In genomic region chr19:34649886-34650543, GRCh38 we compare ENCODE assay signal across 16 cellular contexts. TPM values are rescaled to one million over a fixed set of nuclear protein-coding genes. Genes with fewer than 3 reads are reported as not detected.
DNase-seq lines count a peak whose midpoint lies in the region; ATAC-seq and TF ChIP-seq lines count a peak whose summit lies in the region.
"Had no signal": no experiment of that assay in that cellular context is flagged by ENCODE, and none has a peak within 500 bp of the region (broad histone marks: within the 10 kb centered on the region; RNA-seq: fewer than 3 reads in every experiment).

No MANE protein-coding gene starts in this region.

- H4K20me1 ChIP-seq in HCT116 (ENCODE audit: insufficient read depth) (no peaks in the 10 kb centered on the region), PC-9 (ENCODE audit: insufficient read depth) (no peaks in the 10 kb centered on the region), hepatocyte (ENCODE audit: insufficient read depth, poor library complexity, severe bottlenecking) (no peaks in the 10 kb centered on the region)

- peak; percentile 77 for ATAC-seq in HCT116
- no peak for ATAC-seq in upper lobe of left lung (ENCODE audit: low FRiP score in 2 of 2)
- ATAC-seq: CD8-positive, alpha-beta T cell; HepG2 had no signal

- H3K27ac ChIP-seq in HCT116 (ENCODE audit: low read depth, low read length) (peak overlapping the region; percentile 30; the same call in 1 of the 2 replicates), PC-9 (0 out of 2 replicates have a peak overlapping the region, but pooled peaks have one; percentile 0), hepatocyte (no peak overlapping the region), upper lobe of left lung (no peak overlapping the region)
- H3K27ac ChIP-seq: C4-2B had no signal

- TF ChIP-seq CTCF in CD14-positive monocyte (IDR thresholded peaks at IDR 0.05) (no peak), HCT116 (IDR thresholded peaks at IDR 0.05 in 2 of 3, conservative IDR thresholded peaks at IDR 0.05 in 1 of 3; ENCODE audit: borderline replicate concordance in 1 of 3, insufficient read depth in 1 of 3, low read depth in 2 of 3, low read length in 2 of 3) (no peak), PC-9 (conservative IDR thresholded peaks at IDR 0.05) (no peak), hepatocyte (IDR thresholded peaks at IDR 0.05; ENCODE audit: poor library complexity) (no peak), chondrocyte (IDR thresholded peaks at IDR 0.05) (no peak), upper lobe of left lung (IDR thresholded peaks at IDR 0.05) (no peak)

- no TSS peak for BruUV-seq in HCT116 (replicated peaks; lab: Mats Ljungman, UMichigan)
- TSS peak; percentile 16 for BruUV-seq in PC-9 (replicated peaks; lab: Mats Ljungman, UMichigan)

- H3K9me2 ChIP-seq in HCT116 (ENCODE audit: insufficient read depth): no peaks in the 10 kb centered on the region
- H3K9me2 ChIP-seq in PC-9 (ENCODE audit: insufficient read depth): no peaks in the 10 kb centered on the region
- no peaks in the 10 kb centered on the region for H3K9me2 ChIP-seq in hepatocyte (replicated peaks; ENCODE audit: insufficient read depth)

- no peak overlapping the region for H3K4me3 Mint-ChIP-seq in CD14-positive monocyte
- H3K4me3 Mint-ChIP-seq in chondrocyte (ENCODE audit: unreplicated experiment): no peak overlapping the region
- H3K4me3 Mint-ChIP-seq: CD8-positive, alpha-beta T cell had no signal

- POLR2A ChIA-PET in HCT116 (lab: Charles Lee) (no interaction called here), PC-9 (lab: Charles Lee; ENCODE audit: unreplicated experiment) (no interaction called here)

- H3K79me2 ChIP-seq in HCT116 (ENCODE audit: insufficient read depth, low read length) (no peaks in the 10 kb centered on the region), PC-9 (ENCODE audit: low read depth) (no peaks in the 10 kb centered on the region), hepatocyte (no peaks in the 10 kb centered on the region)

- RAD21 ChIA-PET in HCT116 (lab: Charles Lee; ENCODE audit: low non-redundant PET in 1 of 2, low total read pairs in 2 of 2, uncharacterized antibody in 2 of 2, unreplicated experiment in 2 of 2): no interaction called here

- TF ChIP-seq RAD21 in HCT116 (IDR thresholded peaks at IDR 0.05; ENCODE audit: low read depth): no peak

- no peaks in the 10 kb centered on the region for H3F3A ChIP-seq in PC-9 (ENCODE audit: insufficient read depth, low read depth)

- no peaks in the 10 kb centered on the region for H3K36me3 Mint-ChIP-seq in CD14-positive monocyte
- H3K36me3 Mint-ChIP-seq in chondrocyte (ENCODE audit: low read depth): peaks cover 1% of the 10 kb centered on the region
- H3K36me3 Mint-ChIP-seq: CD8-positive, alpha-beta T cell had no signal

- CTCF ChIA-PET in HCT116 (lab: Charles Lee) (no interaction called here), PC-9 (lab: Charles Lee) (no interaction called here)

- intact Hi-C loops in CD14-positive monocyte (cut with micrococcal nuclease) (no loop called here), HCT116 (cut with micrococcal nuclease) (no loop called here), PC-9 (cut with micrococcal nuclease; ENCODE audit: unreplicated experiment) (no loop called here)

- peak; percentile 27 for DNase-seq in CD14-positive monocyte (ENCODE audit: low spot score)
- DNase-seq in HCT116 (ENCODE audit: low read depth, low spot score): peak; percentile 34
- DNase-seq in PC-9: peak; percentile 41 to 69
- peak; percentile 82 for DNase-seq in kidney tubule cell (ENCODE audit: low spot score)
- no peak for DNase-seq in hepatocyte (ENCODE audit: low spot score)
- no peak for DNase-seq in NCI-H1436 treated with DMSO at 0.1 percent for 48 hours (lab: John Stamatoyannopoulos, UW)
- no peak for DNase-seq in chondrocyte (ENCODE audit: low spot score)
- DNase-seq in upper lobe of left lung: no peak
- DNase-seq: BE2C; CD8-positive, alpha-beta T cell; COR-L47; DND-41 had no signal

- TF ChIP-seq EP300 in upper lobe of left lung (IDR thresholded peaks at IDR 0.05): no peak

- H3K4me1 Mint-ChIP-seq in CD14-positive monocyte (no peaks in the 10 kb centered on the region), chondrocyte (ENCODE audit: low read depth) (no peaks in the 10 kb centered on the region)

- 88% methylated on average over 9 of the region's 9 CpGs for WGBS in hepatocyte (ENCODE audit: low lambda C conversion rate, missing lambda C conversion rate)
- 93 to 94% methylated on average over 5 to 9 of the region's 9 CpGs for WGBS in upper lobe of left lung, 2 donors

- H3K9me3 ChIP-seq in HCT116 (ENCODE audit: control insufficient read depth in 1 of 2, insufficient read depth in 1 of 2, low read depth in 1 of 2, low read length in 2 of 2) (no peaks in the 10 kb centered on the region), PC-9 (ENCODE audit: insufficient read depth, low read depth) (peaks cover 8% of the 10 kb centered on the region; the same call in 1 of the 2 replicates), hepatocyte (ENCODE audit: low read depth) (peaks cover 7% of the 10 kb centered on the region), upper lobe of left lung (no peaks in the 10 kb centered on the region)
- H3K9me3 ChIP-seq: BE2C had no signal

- H3K36me3 ChIP-seq in HCT116 (ENCODE audit: control insufficient read depth in 1 of 2, insufficient read depth in 2 of 2, low read length in 2 of 2): no peaks in the 10 kb centered on the region
- no peaks in the 10 kb centered on the region for H3K36me3 ChIP-seq in PC-9 (ENCODE audit: low read depth)
- H3K36me3 ChIP-seq in hepatocyte (replicated peaks; ENCODE audit: insufficient read depth, low read depth): no peaks in the 10 kb centered on the region
- H3K36me3 ChIP-seq in upper lobe of left lung: no peaks in the 10 kb centered on the region
- H3K36me3 ChIP-seq: BE2C had no signal

- no peak overlapping the region for H3K27ac Mint-ChIP-seq in CD14-positive monocyte
- no peak overlapping the region for H3K27ac Mint-ChIP-seq in chondrocyte (ENCODE audit: unreplicated experiment)
- H3K27ac Mint-ChIP-seq: CD8-positive, alpha-beta T cell had no signal

- H3K27me3 ChIP-seq in HCT116 (ENCODE audit: insufficient read depth, low read length): no peaks in the 10 kb centered on the region
- H3K27me3 ChIP-seq in PC-9 (ENCODE audit: insufficient read depth, low read depth): no peaks in the 10 kb centered on the region
- H3K27me3 ChIP-seq in hepatocyte: no peaks in the 10 kb centered on the region
- no peaks in the 10 kb centered on the region for H3K27me3 ChIP-seq in upper lobe of left lung
- H3K27me3 ChIP-seq: BE2C had no signal

- H2AFZ ChIP-seq in HCT116 (ENCODE audit: low read depth, low read length, poor library complexity, severe bottlenecking) (no peak overlapping the region), PC-9 (no peak overlapping the region), hepatocyte (no peak overlapping the region)

- peak overlapping the region in 1 of 2 experiments; percentile 7; a peak in 1 of 4 replicates for H3K4me3 ChIP-seq in HCT116 (replicated peaks in 1 of 2; ENCODE audit: low read depth in 1 of 2, low read length in 2 of 2)
- H3K4me3 ChIP-seq in PC-9: no peak overlapping the region; the same call in 1 of the 2 replicates
- H3K4me3 ChIP-seq in hepatocyte: no peak overlapping the region
- H3K4me3 ChIP-seq in upper lobe of left lung: no peak overlapping the region

- no peak overlapping the region for H3K9ac ChIP-seq in HCT116 (ENCODE audit: low read length)

- H3K27me3 Mint-ChIP-seq in CD14-positive monocyte (ENCODE audit: low read depth in 3 of 3): peaks cover 0 to 2% (median 0%) of the 10 kb centered on the region in 3 donors
- peaks cover 3% of the 10 kb centered on the region for H3K27me3 Mint-ChIP-seq in chondrocyte (ENCODE audit: low read depth)

- H3K4me2 ChIP-seq in HCT116 (ENCODE audit: low read length) (peak overlapping the region; percentile 51), PC-9 (peak overlapping the region; percentile 43), hepatocyte (no peak overlapping the region)

- H3K4me1 ChIP-seq in HCT116 (ENCODE audit: control insufficient read depth in 1 of 2, insufficient read depth in 2 of 2, low read length in 2 of 2) (peaks cover 3 to 20% of the 10 kb centered on the region in 2 experiments; a peak in 3 of 4 replicates), PC-9 (replicated peaks; ENCODE audit: insufficient read depth) (peaks cover 9% of the 10 kb centered on the region; the same call in 1 of the 2 replicates), hepatocyte (ENCODE audit: insufficient read depth) (no peaks in the 10 kb centered on the region), upper lobe of left lung (peaks cover 0 to 9% (median 2%) of the 10 kb centered on the region in 4 donors)

- H3K9me3 Mint-ChIP-seq in CD14-positive monocyte (peaks cover 4 to 24% (median 17%) of the 10 kb centered on the region in 7 donors), chondrocyte (ENCODE audit: low read depth) (peaks cover 29% of the 10 kb centered on the region)

- TF ChIP-seq POLR2A in HCT116 (IDR thresholded peaks at IDR 0.05; ENCODE audit: borderline replicate concordance, extremely low read depth, insufficient read depth, insufficient read length) (no peak), upper lobe of left lung (IDR thresholded peaks at IDR 0.05) (no peak)

TF ChIP-seq in HCT116, 20 proteins besides CTCF, POLR2A, EP300 and RAD21 (continues in another document):
- TF ChIP-seq JUND (IDR thresholded peaks at IDR 0.05): peak; percentile 49
- TF ChIP-seq EGR1 (IDR thresholded peaks at IDR 0.05; ENCODE audit: low read depth): peak; percentile 71; the same call in 1 of the 2 replicates
- peak; percentile 51; the same call in 1 of the 2 replicates for TF ChIP-seq FOSL1 (IDR thresholded peaks at IDR 0.05; ENCODE audit: low read depth)
- TF ChIP-seq CBX3 (IDR thresholded peaks at IDR 0.05; ENCODE audit: low read depth): peak; percentile 29; the same call in 1 of the 2 replicates
- peak; percentile 43; the same call in 1 of the 2 replicates for TF ChIP-seq SP1 (IDR thresholded peaks at IDR 0.05; ENCODE audit: low read depth)

RNA-seq across cellular contexts. Expression of gene SCGB2B2, which starts 26.9 kb away (rescaled TPM):
- polyA plus RNA-seq in CD14-positive monocyte (not detected), hepatocyte (not detected in 2 replicates)
- total RNA-seq in HCT116 (2021; ENCODE audit: unreplicated experiment) (0.27 TPM), PC-9 (2021) (1.4 and 1.9 TPM in 2 replicates), hepatocyte (0.04 and 0.13 TPM in 2 replicates), chondrocyte (0.44 to 0.56 TPM (median 0.47 TPM) in 3 replicates), upper lobe of left lung (1 to 10 TPM in 4 of 6 donors, under 1 TPM in 2; 0.47 to 4.6 (median 1.7) TPM)
- 0.33 and 0.90 TPM in 2 replicates for polyA plus RNA-seq in HCT116 (2012)
- total RNA-seq: A172, H4, HepG2 had no signal

RNA-seq across cellular contexts. Expression of gene ZNF302, which starts 27.5 kb away (rescaled TPM):
- polyA plus RNA-seq in CD14-positive monocyte (1 to 10 TPM; 3.2 to 4.4 TPM), hepatocyte (19.5 and 20.2 TPM in 2 replicates)
- total RNA-seq in HCT116 (2021; ENCODE audit: unreplicated experiment) (9.9 TPM), PC-9 (2021) (17.5 and 19.5 TPM in 2 replicates), hepatocyte (29.1 and 34.3 TPM in 2 replicates), chondrocyte (19.5 to 32.4 TPM (median 23.3 TPM) in 3 replicates), upper lobe of left lung (10 to 100 TPM; 14.0 to 30.7 (median 26.2) TPM)
- polyA plus RNA-seq in HCT116 (2012): 2.0 and 5.7 TPM in 2 replicates
- total RNA-seq: HepG2 had no signal
- polyA plus RNA-seq: HepG2 had no signal

Comparison
In these comparisons a context has a peak if more than half of its experiments do, and no peak if none do; other contexts are left out.
1. DNase-seq: peak in CD14-positive monocyte (single experiment), HCT116 (single experiment), PC-9 (2 of 2) and kidney tubule cell (single experiment); none in hepatocyte (single experiment), NCI-H1436 treated with DMSO at 0.1 percent for 48 hours (single experiment), chondrocyte (single experiment) and upper lobe of left lung (0 of 2).
2. H3K27ac ChIP-seq: peak in HCT116 (single experiment) and PC-9 (single experiment); none in hepatocyte (single experiment) and upper lobe of left lung (0 of 4).